ENCODE assay signal across 24 cellular contexts in genomic region chr2:102387763-102388546, GRCh38. TPM values are rescaled to one million over a fixed set of nuclear protein-coding genes. Genes with fewer than 3 reads are reported as not detected.
DNase-seq lines count a peak whose midpoint lies in the region; ATAC-seq and TF ChIP-seq lines count a peak whose summit lies in the region.
"Had no signal": no experiment of that assay in that cellular context is flagged by ENCODE, and none has a peak within 500 bp of the region (broad histone marks: within the 10 kb centered on the region; RNA-seq: fewer than 3 reads in every experiment).

No MANE protein-coding gene starts in this region.

- H3K9me3 Mint-ChIP-seq in CD8-positive, alpha-beta memory T cell = peaks cover 11 to 19% (median 14%) of the 10 kb centered on the region in 5 donors
- H3K9me3 Mint-ChIP-seq in T-helper 1 cell treated with Interleukin-12 subunit alpha and Interleukin-12 subunit beta and Interleukin-4 antibody, amounts not matched to agents 30 μg/mL and 1 μg/mL, for 36 hours = peaks cover 21% of the 10 kb centered on the region

- peaks cover 0 to 2% of the 10 kb centered on the region in 2 donors for H3K27me3 Mint-ChIP-seq in CD8-positive, alpha-beta memory T cell
- no peaks in the 10 kb centered on the region for H3K27me3 Mint-ChIP-seq in T-helper 1 cell treated with Interleukin-12 subunit alpha and Interleukin-12 subunit beta and Interleukin-4 antibody, amounts not matched to agents 30 μg/mL and 1 μg/mL, for 36 hours (ENCODE audit: low read depth)

- CTCF ChIA-PET in CD8-positive, alpha-beta memory T cell (lab: Charles Lee) = no interaction called here

- peaks cover 23 to 46% (median 28%) of the 10 kb centered on the region in 3 donors for H3K36me3 Mint-ChIP-seq in CD8-positive, alpha-beta memory T cell
- H3K36me3 Mint-ChIP-seq in T-helper 1 cell treated with Interleukin-12 subunit alpha and Interleukin-12 subunit beta and Interleukin-4 antibody, amounts not matched to agents 30 μg/mL and 1 μg/mL, for 36 hours (ENCODE audit: low read depth) = peaks cover 78% of the 10 kb centered on the region

- no peak for DNase-seq in CD8-positive, alpha-beta memory T cell
- DNase-seq in GM12865 (ENCODE audit: low read depth) (peak; percentile 75), AG08396 (ENCODE audit: low spot score) (no peak), gastrocnemius medialis (no peak), GM19240 (ENCODE audit: insufficient read length, low spot score) (no peak), NCI-H1930 (lab: John Stamatoyannopoulos, UW) (no peak)
- DNase-seq: activated CD4-positive, alpha-beta T cell treated with anti-CD3 and anti-CD28 coated beads for 1 hour; EL; GOT3; midbrain; NCI-H1417; NCI-H2171 treated with DMSO at 0.1 percent for 48 hours; NCI-H774; PC-9; psoas muscle; small intestine; stimulated activated CD8-positive, alpha-beta memory T cell treated with anti-CD3 and anti-CD28 coated beads, Interleukin-4, amount 100 ng/mL, for 48 hours; T1000 had no signal

- peaks cover 12% of the 10 kb centered on the region for H3K4me1 ChIP-seq in CD8-positive, alpha-beta memory T cell (ENCODE audit: insufficient read depth, low read length)
- no peaks in the 10 kb centered on the region for H3K4me1 ChIP-seq in gastrocnemius medialis
- H3K4me1 ChIP-seq: gastroesophageal sphincter, psoas muscle had no signal

- no peaks in the 10 kb centered on the region for H3K27me3 ChIP-seq in CD8-positive, alpha-beta memory T cell (ENCODE audit: insufficient read depth, low read length, poor library complexity, severe bottlenecking)
- no peaks in the 10 kb centered on the region for H3K27me3 ChIP-seq in gastrocnemius medialis
- H3K27me3 ChIP-seq: gastroesophageal sphincter had no signal

- H3K4me3 ChIP-seq in CD8-positive, alpha-beta memory T cell (ENCODE audit: low read length) = no peak overlapping the region
- H3K4me3 ChIP-seq in GM12865 (ENCODE audit: low read depth, low read length) (no peak overlapping the region), gastrocnemius medialis (no peak overlapping the region)
- H3K4me3 ChIP-seq: gastroesophageal sphincter, PC-9, psoas muscle, thoracic aorta had no signal

- intact Hi-C loops in gastrocnemius medialis (cut with DNase I; ENCODE audit: low total_unique reads) = no loop called here

- in situ Hi-C loops in gastrocnemius medialis (cut with MboI; ENCODE audit: low sequenced_read_pairs in 4 of 4) = no loop called here

- peaks cover 15 to 24% (median 22%) of the 10 kb centered on the region in 3 donors for H3K4me1 Mint-ChIP-seq in CD8-positive, alpha-beta memory T cell
- H3K4me1 Mint-ChIP-seq in T-helper 1 cell treated with Interleukin-12 subunit alpha and Interleukin-12 subunit beta and Interleukin-4 antibody, amounts not matched to agents 30 μg/mL and 1 μg/mL, for 36 hours (ENCODE audit: low read depth) = peaks cover 32% of the 10 kb centered on the region

- no peaks in the 10 kb centered on the region for H3K36me3 ChIP-seq in CD8-positive, alpha-beta memory T cell (ENCODE audit: insufficient read depth, low read length)
- H3K36me3 ChIP-seq in gastrocnemius medialis = no peaks in the 10 kb centered on the region
- H3K36me3 ChIP-seq: gastroesophageal sphincter, thoracic aorta had no signal

- peaks cover 6% of the 10 kb centered on the region for H3K9me3 ChIP-seq in CD8-positive, alpha-beta memory T cell (ENCODE audit: low read length)
- H3K9me3 ChIP-seq in gastrocnemius medialis = peaks cover 0 to 4% (median 0%) of the 10 kb centered on the region in 3 donors

- TF ChIP-seq POLR2A in gastrocnemius medialis (IDR thresholded peaks at IDR 0.05) = no peak

- peak overlapping the region in 1 of 7 donors; percentile 67 for H3K4me3 Mint-ChIP-seq in CD8-positive, alpha-beta memory T cell
- no peak overlapping the region for H3K4me3 Mint-ChIP-seq in T-helper 1 cell treated with Interleukin-12 subunit alpha and Interleukin-12 subunit beta and Interleukin-4 antibody, amounts not matched to agents 30 μg/mL and 1 μg/mL, for 36 hours

- TF ChIP-seq CTCF in GM12865 (IDR thresholded peaks at IDR 0.05; ENCODE audit: insufficient read depth, low read depth, low read length, missing control alignments) (no peak), gastrocnemius medialis (IDR thresholded peaks at IDR 0.05 in 4 of 5, conservative IDR thresholded peaks at IDR 0.05 in 1 of 5) (no peak)

- no peak overlapping the region for H3K27ac ChIP-seq in CD8-positive, alpha-beta memory T cell (ENCODE audit: low read depth, low read length)
- no peak overlapping the region for H3K27ac ChIP-seq in gastrocnemius medialis
- H3K27ac ChIP-seq: gastroesophageal sphincter, PC-9, psoas muscle, thoracic aorta had no signal

- H3K27ac Mint-ChIP-seq in CD8-positive, alpha-beta memory T cell = peak overlapping the region in 5 of 8 donors; percentile 2 to 86 (median 48)
- H3K27ac Mint-ChIP-seq in T-helper 1 cell treated with Interleukin-12 subunit alpha and Interleukin-12 subunit beta and Interleukin-4 antibody, amounts not matched to agents 30 μg/mL and 1 μg/mL, for 36 hours = peak overlapping the region; percentile 28

- POLR2A ChIA-PET in CD8-positive, alpha-beta memory T cell (lab: Charles Lee) = no interaction called here

- ATAC-seq in HG02588 (IDR thresholded peaks at IDR 0.05; ENCODE audit: unreplicated experiment) = peak; percentile 52
- ATAC-seq in gastrocnemius medialis = no peak
- ATAC-seq: gastroesophageal sphincter, psoas muscle had no signal

RNA-seq across cellular contexts. Expression of gene IL18R1, which starts 32.4 kb away (rescaled TPM):
- total RNA-seq in CD8-positive, alpha-beta memory T cell = 10 to 100 TPM; 17.6 to 17.9 TPM
- 20.6 TPM for polyA plus RNA-seq in CD8-positive, alpha-beta memory T cell
- total RNA-seq in gastrocnemius medialis = 1 to 10 TPM in 3 of 4 donors, under 1 TPM in 1; 0.36 to 2.8 (median 1.1) TPM

RNA-seq across cellular contexts. Expression of gene IL18RAP, which starts 35.0 kb away (rescaled TPM):
- total RNA-seq in CD8-positive, alpha-beta memory T cell = 1 to 10 TPM; 4.1 to 4.9 TPM
- polyA plus RNA-seq in CD8-positive, alpha-beta memory T cell = 14.2 TPM
- total RNA-seq in gastrocnemius medialis = 1 to 10 TPM in 1 of 4 donors, under 1 TPM in 1, not detected in 2; 0.29 to 1.9 TPM
- total RNA-seq: dermis microvascular lymphatic vessel endothelial cell, PC-9, SK-MEL-5 had no signal

Comparison
In these comparisons a context has a peak if more than half of its experiments do, and no peak if none do; other contexts are left out.
1. RNA of gene IL18R1, which starts 32.4 kb away (total RNA-seq): 17.6 to 17.9 TPM in CD8-positive, alpha-beta memory T cell; 0.36 to 2.8 TPM in gastrocnemius medialis; every median in the first group is over 4 times any median in the second.